13 cellular contexts compared by ENCODE assay signal in genomic region chr9:108150736-108151135, GRCh38.
DNase-seq lines count a peak whose midpoint lies in the region; ATAC-seq and TF ChIP-seq lines count a peak whose summit lies in the region.
"Had no signal": no experiment of that assay in that cellular context is flagged by ENCODE, and none has a peak within 500 bp of the region (broad histone marks: within the 10 kb centered on the region; RNA-seq: fewer than 3 reads in every experiment).

No MANE protein-coding gene starts in this region.

- no peak for TF ChIP-seq CTCF in spleen (IDR thresholded peaks at IDR 0.05 in 8 of 11, conservative IDR thresholded peaks at IDR 0.05 in 3 of 11)

- peaks cover 13% of the 10 kb centered on the region for H3F3A ChIP-seq in GM23248 (ENCODE audit: insufficient read depth)

- H3K27ac Mint-ChIP-seq in stimulated activated naive CD8-positive, alpha-beta T cell treated with anti-CD3 and anti-CD28 coated beads, Interleukin-15, amount 100 ng/mL, for 72 hours, result no peak overlapping the region
- H3K27ac Mint-ChIP-seq: activated naive CD4-positive, alpha-beta T cell treated with anti-CD3 and anti-CD28 coated beads, Interleukin-2, amount 50 U/mL, for 24 hours; CD8-positive, alpha-beta memory T cell had no signal

- H3K36me3 ChIP-seq in GM23248 (ENCODE audit: low read depth), result no peaks in the 10 kb centered on the region
- no peaks in the 10 kb centered on the region for H3K36me3 ChIP-seq in spleen

- DNase-seq in GM23248, result peak; percentile 63
- DNase-seq in amniotic epithelial cell (ENCODE audit: low read depth), result peak; percentile 31
- no peak for DNase-seq in left ventricle myocardium superior
- DNase-seq in spleen, result no peak
- no peak for DNase-seq in NAMALWA (ENCODE audit: low spot score)
- DNase-seq in NCI-H1930 (lab: John Stamatoyannopoulos, UW), result no peak
- no peak for DNase-seq in NCI-H2196 treated with DMSO at 0.1 percent for 48 hours (lab: John Stamatoyannopoulos, UW; ENCODE audit: unreplicated experiment)
- DNase-seq in stimulated activated naive CD8-positive, alpha-beta T cell treated with anti-CD3 and anti-CD28 coated beads, Interleukin-15, amount 100 ng/mL, for 72 hours, result no peak
- DNase-seq: CD8-positive, alpha-beta memory T cell; NCI-H1048; stimulated activated naive CD4-positive, alpha-beta T cell had no signal

- no peaks in the 10 kb centered on the region for H3K4me1 Mint-ChIP-seq in stimulated activated naive CD8-positive, alpha-beta T cell treated with anti-CD3 and anti-CD28 coated beads, Interleukin-15, amount 100 ng/mL, for 72 hours
- H3K4me1 Mint-ChIP-seq: activated naive CD4-positive, alpha-beta T cell treated with anti-CD3 and anti-CD28 coated beads, Interleukin-2, amount 50 U/mL, for 24 hours; CD8-positive, alpha-beta memory T cell had no signal

- H3K4me3 ChIP-seq in GM23248 (no peak overlapping the region), spleen (no peak overlapping the region)
- H3K4me3 ChIP-seq: coronary artery had no signal

- H3K27me3 Mint-ChIP-seq in stimulated activated naive CD8-positive, alpha-beta T cell treated with anti-CD3 and anti-CD28 coated beads, Interleukin-15, amount 100 ng/mL, for 72 hours, result no peaks in the 10 kb centered on the region
- H3K27me3 Mint-ChIP-seq: activated naive CD4-positive, alpha-beta T cell treated with anti-CD3 and anti-CD28 coated beads, Interleukin-2, amount 50 U/mL, for 24 hours had no signal

- H3K79me2 ChIP-seq in GM23248 (ENCODE audit: insufficient read depth), result no peaks in the 10 kb centered on the region

- H4K20me1 ChIP-seq in GM23248 (ENCODE audit: insufficient read depth), result no peaks in the 10 kb centered on the region

- in situ Hi-C loops in GM23248 (cut with MboI), result no loop called here

- H3K4me2 ChIP-seq in GM23248 (ENCODE audit: unreplicated experiment), result peak overlapping the region; percentile 6

- peak; percentile 96 for ATAC-seq in left ventricle myocardium superior
- ATAC-seq in stimulated activated naive CD8-positive, alpha-beta T cell treated with anti-CD3 and anti-CD28 coated beads, Interleukin-15, amount 100 ng/mL, for 72 hours, result no peak

- 4% methylated on average over 7 of the region's 7 CpGs for WGBS in GM23248 (ENCODE audit: low coverage in 1 of 2, low lambda C conversion rate in 2 of 2, missing lambda C conversion rate in 2 of 2), 2 experiments
- 37 to 62% (median 46%) methylated on average over 7 of the region's 7 CpGs for WGBS in spleen, 5 donors

- H3K4me3 Mint-ChIP-seq in stimulated activated naive CD8-positive, alpha-beta T cell treated with anti-CD3 and anti-CD28 coated beads, Interleukin-15, amount 100 ng/mL, for 72 hours, result no peak overlapping the region
- H3K4me3 Mint-ChIP-seq: activated naive CD4-positive, alpha-beta T cell treated with anti-CD3 and anti-CD28 coated beads, Interleukin-2, amount 50 U/mL, for 24 hours; CD8-positive, alpha-beta memory T cell had no signal

- TF ChIP-seq POLR2A in spleen (IDR thresholded peaks at IDR 0.05), result no peak

- peaks cover 9% of the 10 kb centered on the region for H3K4me1 ChIP-seq in GM23248 (ENCODE audit: insufficient read depth)
- peaks cover 0 to 18% (median 7%) of the 10 kb centered on the region in 6 donors for H3K4me1 ChIP-seq in spleen

- H3K9ac ChIP-seq in GM23248, result no peak overlapping the region

- H3K9me3 ChIP-seq in GM23248 (ENCODE audit: low read depth) (no peaks in the 10 kb centered on the region), spleen (peaks cover 0 to 12% (median 0%) of the 10 kb centered on the region in 8 donors)

- H3K27me3 ChIP-seq in GM23248 (replicated peaks; ENCODE audit: insufficient read depth) (no peaks in the 10 kb centered on the region), spleen (replicated peaks in 1 of 7) (no peaks in the 10 kb centered on the region)

- no peaks in the 10 kb centered on the region for H3K9me2 ChIP-seq in GM23248 (ENCODE audit: insufficient read depth)

- H3K27ac ChIP-seq in GM23248 (0 out of 2 replicates have a peak overlapping the region, but pooled peaks have one; percentile 5), spleen (peak overlapping the region in 7 of 8 donors; percentile 18 to 87 (median 82))

- intact Hi-C loops in left ventricle myocardium superior (cut with micrococcal nuclease) (no loop called here), spleen (cut with DNase I; ENCODE audit: low total_unique reads) (no loop called here)

- H3K9me3 Mint-ChIP-seq in stimulated activated naive CD8-positive, alpha-beta T cell treated with anti-CD3 and anti-CD28 coated beads, Interleukin-15, amount 100 ng/mL, for 72 hours, result peaks cover 11 to 15% of the 10 kb centered on the region in 2 donors

- H2AFZ ChIP-seq in GM23248, result peak overlapping the region; percentile 52

Comparison
In these comparisons a context has a peak if more than half of its experiments do, and no peak if none do; other contexts are left out.
1. DNase-seq: peak in GM23248 (single experiment) and amniotic epithelial cell (single experiment); none in left ventricle myocardium superior (single experiment), spleen (single experiment), NAMALWA (single experiment), NCI-H1930 (0 of 2), NCI-H2196 treated with DMSO at 0.1 percent for 48 hours (single experiment) and stimulated activated naive CD8-positive, alpha-beta T cell treated with anti-CD3 and anti-CD28 coated beads, Interleukin-15, amount 100 ng/mL, for 72 hours (0 of 2).